In genomic region chr19:6204866-6205723, GRCh38 we compare ENCODE assay signal across 24 cellular contexts.
"Had no signal": no experiment of that assay in that cellular context is flagged by ENCODE, and none has a peak within 500 bp of the region (broad histone marks: within the 10 kb centered on the region; RNA-seq: fewer than 3 reads in every experiment).

No MANE protein-coding gene starts in this region.

- H3K27me3 Mint-ChIP-seq: activated CD4-positive, alpha-beta memory T cell treated with anti-CD3 and anti-CD28 coated beads, Interleukin-2, amount 10 ng/mL, durations not matched to agents 7 days and 5 days; activated CD8-positive, alpha-beta memory T cell treated with anti-CD3 and anti-CD28 coated beads, Interleukin-2, amount 10 ng/mL, durations not matched to agents 7 days and 5 days; activated T-helper 17 cell treated with anti-CD3 and anti-CD28 coated beads, Interleukin-2, amount 50 U/mL, for 72 hours; type B pancreatic cell had no signal

- H3K4me3 ChIP-seq: body of pancreas, dorsolateral prefrontal cortex, left ventricle myocardium inferior, prostate gland had no signal

- H3K4me1 Mint-ChIP-seq: activated CD4-positive, alpha-beta memory T cell treated with anti-CD3 and anti-CD28 coated beads, Interleukin-2, amount 10 ng/mL, durations not matched to agents 7 days and 5 days; activated CD8-positive, alpha-beta memory T cell treated with anti-CD3 and anti-CD28 coated beads, Interleukin-2, amount 10 ng/mL, durations not matched to agents 7 days and 5 days; activated naive CD8-positive, alpha-beta T cell treated with anti-CD3 and anti-CD28 coated beads, Interleukin-2, amount 10 ng/mL, durations not matched to agents 7 days and 5 days; activated T-helper 17 cell treated with anti-CD3 and anti-CD28 coated beads, Interleukin-2, amount 50 U/mL, for 72 hours; stimulated activated naive CD8-positive, alpha-beta T cell treated with anti-CD3 and anti-CD28 coated beads, Interleukin-15, amount 100 ng/mL, for 72 hours had no signal

- H3K9me3 Mint-ChIP-seq: activated CD4-positive, alpha-beta memory T cell treated with anti-CD3 and anti-CD28 coated beads, Interleukin-2, amount 10 ng/mL, durations not matched to agents 7 days and 5 days; activated naive CD8-positive, alpha-beta T cell treated with anti-CD3 and anti-CD28 coated beads, Interleukin-2, amount 10 ng/mL, durations not matched to agents 7 days and 5 days; activated T-helper 17 cell treated with anti-CD3 and anti-CD28 coated beads, Interleukin-2, amount 50 U/mL, for 72 hours; nephron; stimulated activated naive CD8-positive, alpha-beta T cell treated with anti-CD3 and anti-CD28 coated beads, Interleukin-15, amount 100 ng/mL, for 72 hours; type B pancreatic cell had no signal

- H3K9me3 ChIP-seq: body of pancreas, left ventricle myocardium inferior, prostate gland had no signal

- ATAC-seq: activated CD8-positive, alpha-beta memory T cell treated with anti-CD3 and anti-CD28 coated beads, Interleukin-2, amount 10 ng/mL, durations not matched to agents 7 days and 5 days; activated T-helper 17 cell treated with anti-CD3 and anti-CD28 coated beads, Interleukin-2, amount 50 U/mL, for 72 hours; body of pancreas; foreskin keratinocyte; right cardiac atrium; stimulated activated naive CD8-positive, alpha-beta T cell treated with anti-CD3 and anti-CD28 coated beads, Interleukin-15, amount 100 ng/mL, for 72 hours had no signal

- H3K4me1 ChIP-seq: foreskin keratinocyte, prostate gland had no signal

- H3K36me3 Mint-ChIP-seq: activated CD8-positive, alpha-beta memory T cell treated with anti-CD3 and anti-CD28 coated beads, Interleukin-2, amount 10 ng/mL, durations not matched to agents 7 days and 5 days; activated naive CD8-positive, alpha-beta T cell treated with anti-CD3 and anti-CD28 coated beads, Interleukin-2, amount 10 ng/mL, durations not matched to agents 7 days and 5 days; type B pancreatic cell had no signal

- H3K27ac ChIP-seq: dorsolateral prefrontal cortex, foreskin keratinocyte, left ventricle myocardium inferior, prostate gland had no signal

- H3K36me3 ChIP-seq: left ventricle myocardium inferior, prostate gland had no signal

- H3K4me3 Mint-ChIP-seq: activated CD4-positive, alpha-beta memory T cell treated with anti-CD3 and anti-CD28 coated beads, Interleukin-2, amount 10 ng/mL, durations not matched to agents 7 days and 5 days; activated CD8-positive, alpha-beta memory T cell treated with anti-CD3 and anti-CD28 coated beads, Interleukin-2, amount 10 ng/mL, durations not matched to agents 7 days and 5 days; activated naive CD8-positive, alpha-beta T cell treated with anti-CD3 and anti-CD28 coated beads, Interleukin-2, amount 10 ng/mL, durations not matched to agents 7 days and 5 days; activated T-helper 17 cell treated with anti-CD3 and anti-CD28 coated beads, Interleukin-2, amount 50 U/mL, for 72 hours; nephron; stimulated activated naive CD8-positive, alpha-beta T cell treated with anti-CD3 and anti-CD28 coated beads, Interleukin-15, amount 100 ng/mL, for 72 hours; type B pancreatic cell had no signal

- H3K27ac Mint-ChIP-seq: activated CD4-positive, alpha-beta memory T cell treated with anti-CD3 and anti-CD28 coated beads, Interleukin-2, amount 10 ng/mL, durations not matched to agents 7 days and 5 days; activated CD8-positive, alpha-beta memory T cell treated with anti-CD3 and anti-CD28 coated beads, Interleukin-2, amount 10 ng/mL, durations not matched to agents 7 days and 5 days; activated naive CD8-positive, alpha-beta T cell treated with anti-CD3 and anti-CD28 coated beads, Interleukin-2, amount 10 ng/mL, durations not matched to agents 7 days and 5 days; activated T-helper 17 cell treated with anti-CD3 and anti-CD28 coated beads, Interleukin-2, amount 50 U/mL, for 72 hours; type B pancreatic cell had no signal

- DNase-seq: activated CD4-positive, alpha-beta memory T cell treated with anti-CD3 and anti-CD28 coated beads, Interleukin-2, amount 10 ng/mL, durations not matched to agents 7 days and 5 days; activated CD4-positive, alpha-beta T cell treated with anti-CD3 and anti-CD28 coated beads for 48 hours; activated CD4-positive, CD25-positive, alpha-beta regulatory T cell; activated CD8-positive, alpha-beta memory T cell treated with anti-CD3 and anti-CD28 coated beads, Interleukin-2, amount 10 ng/mL, durations not matched to agents 7 days and 5 days; activated naive CD4-positive, alpha-beta T cell; activated naive CD8-positive, alpha-beta T cell treated with anti-CD3 and anti-CD28 coated beads, Interleukin-2, amount 10 ng/mL, durations not matched to agents 7 days and 5 days; activated T-cell treated with anti-CD3 and anti-CD28 coated beads, Interleukin-2, amount 50 U/mL, for 1 hour; amygdala; body of pancreas; foreskin keratinocyte; left ventricle myocardium inferior; mesendoderm; small intestine; stimulated activated CD4-positive, alpha-beta T cell treated with anti-CD3 and anti-CD28 coated beads, Interleukin-15, amount 100 ng/mL, for 24 hours; stimulated activated CD4-positive, alpha-beta T cell treated with anti-CD3 and anti-CD28 coated beads, Interleukin-2, amount 100 ng/mL, for 48 hours; stimulated activated naive CD8-positive, alpha-beta T cell treated with anti-CD3 and anti-CD28 coated beads, Interleukin-15, amount 100 ng/mL, for 72 hours; T-helper 1 cell; T1000 had no signal

- H3K27me3 ChIP-seq: body of pancreas, dorsolateral prefrontal cortex, foreskin keratinocyte had no signal
